In genomic region chr2:37507069-37507410, GRCh38 we compare ENCODE assay signal across 1 cellular context.
TF ChIP-seq lines count a peak whose summit lies in the region.

No MANE protein-coding gene starts in this region.

TF ChIP-seq in GM23338, 12 proteins besides CTCF, POLR2A, EP300 and RAD21:
- no peak for TF ChIP-seq ZNF462 (CRISPR knock-in tag; IDR thresholded peaks at IDR 0.05)
- no peak for TF ChIP-seq EZH2phosphoT487 (IDR thresholded peaks at IDR 0.05; ENCODE audit: unreplicated experiment)
- TF ChIP-seq ZNF114 (CRISPR knock-in tag; IDR thresholded peaks at IDR 0.05) = no peak
- no peak for TF ChIP-seq STAT1 (IDR thresholded peaks at IDR 0.05; ENCODE audit: unreplicated experiment)
- no peak for TF ChIP-seq NANOG (IDR thresholded peaks at IDR 0.05; ENCODE audit: borderline replicate concordance)
- no peak for TF ChIP-seq CREB1 (CRISPR knock-in tag; IDR thresholded peaks at IDR 0.05; ENCODE audit: low read depth)
- TF ChIP-seq ETS1 (IDR thresholded peaks at IDR 0.05) = no peak
- no peak for TF ChIP-seq POLR2AphosphoS5 (IDR thresholded peaks at IDR 0.05; ENCODE audit: low read depth)
